8 cellular contexts compared by ENCODE assay signal in genomic region chr17:78013683-78014467, GRCh38. TPM values are rescaled to one million over a fixed set of nuclear protein-coding genes. Genes with fewer than 3 reads are reported as not detected.
DNase-seq lines count a peak whose midpoint lies in the region; ATAC-seq and TF ChIP-seq lines count a peak whose summit lies in the region.

No MANE protein-coding gene starts in this region.

- no peak overlapping the region for H3K4me2 ChIP-seq in DOHH2 (ENCODE audit: low read length)

- WGBS in heart left ventricle, 4 donors, result 35 to 39% (median 36%) methylated on average over 4 of the region's 4 CpGs

- intact Hi-C loops in heart left ventricle (cut with DNase I), result loop anchor here (1.0 to 10.0 kb wide), 8 partner anchors 52 to 472 kb away; no protein-coding TSS in a partner anchor

- no peaks in the 10 kb centered on the region for H4K20me1 ChIP-seq in DOHH2 (ENCODE audit: control insufficient read depth, insufficient read depth, low read depth, low read length)

- ATAC-seq in heart left ventricle (peak; percentile 18 to 66 (median 56)), GM21360 (IDR thresholded peaks at IDR 0.05; ENCODE audit: unreplicated experiment) (no peak), GM21529 (IDR thresholded peaks at IDR 0.05; ENCODE audit: unreplicated experiment) (no peak)

- no peak for TF ChIP-seq POLR2A in heart left ventricle (IDR thresholded peaks at IDR 0.05)

- H3K4me3 ChIP-seq in DOHH2 (ENCODE audit: low read length) (no peak overlapping the region), heart left ventricle (no peak overlapping the region)

- H3K27ac ChIP-seq in DOHH2 (ENCODE audit: low read depth, low read length) (no peak overlapping the region), heart left ventricle (peak overlapping the region in 1 of 12 donors; percentile 6)

- no peaks in the 10 kb centered on the region for H3K27me3 ChIP-seq in DOHH2 (ENCODE audit: control insufficient read depth, low read length)
- no peaks in the 10 kb centered on the region for H3K27me3 ChIP-seq in heart left ventricle

- H3K9me2 ChIP-seq in DOHH2 (replicated peaks; ENCODE audit: control insufficient read depth, low read length), result no peaks in the 10 kb centered on the region

- TF ChIP-seq CTCF in DOHH2 (IDR thresholded peaks at IDR 0.05; ENCODE audit: low read depth, low read length, poor library complexity, severe bottlenecking) (peak; percentile 89), heart left ventricle (IDR thresholded peaks at IDR 0.05) (peak; percentile 32 to 91 (median 77))

- H3K36me3 ChIP-seq in DOHH2 (ENCODE audit: control insufficient read depth, low read length), result no peaks in the 10 kb centered on the region
- peaks cover 0 to 54% (median 13%) of the 10 kb centered on the region in 9 donors for H3K36me3 ChIP-seq in heart left ventricle

- H3K4me1 ChIP-seq in DOHH2 (ENCODE audit: control insufficient read depth, low read length) (no peaks in the 10 kb centered on the region), heart left ventricle (peaks cover 0 to 19% (median 6%) of the 10 kb centered on the region in 12 donors)

- no peaks in the 10 kb centered on the region for H3K79me2 ChIP-seq in DOHH2 (ENCODE audit: control insufficient read depth, low read length)

- no peaks in the 10 kb centered on the region for H3F3A ChIP-seq in DOHH2 (ENCODE audit: control insufficient read depth, insufficient read depth)

- peak; percentile 60 for DNase-seq in LHCN-M2 (ENCODE audit: low read depth)
- peak; percentile 40 for DNase-seq in RPMI7951 (ENCODE audit: low read depth)
- DNase-seq in activated naive CD8-positive, alpha-beta T cell treated with anti-CD3 and anti-CD28 coated beads, Interleukin-2, amount 50 U/mL, for 16 hours (ENCODE audit: low read depth, low spot score), result peak; percentile 11
- DNase-seq in heart left ventricle, result peak in 3 of 5 donors; percentile 35 to 54 (median 35)
- DNase-seq in retina, result peak; percentile 61

- no peaks in the 10 kb centered on the region for H3K9me3 ChIP-seq in DOHH2 (ENCODE audit: control insufficient read depth, insufficient read depth, low read length)
- no peaks in the 10 kb centered on the region for H3K9me3 ChIP-seq in heart left ventricle

RNA-seq across cellular contexts. Expression of gene TNRC6C, which starts 55.4 kb away (rescaled TPM):
- total RNA-seq in LHCN-M2 (2014; rRNA removed) (2.4 and 3.8 TPM in 2 replicates), heart left ventricle (10 to 100 TPM; 11.1 to 24.7 (median 21.4) TPM)
- polyA plus RNA-seq in LHCN-M2 (2012), result 2.7 TPM
- 3.2 and 4.0 TPM in 2 replicates for total RNA-seq in RPMI7951 (2014; rRNA removed; shearing (Covaris generic))
- polyA plus RNA-seq in heart left ventricle, result 10 to 100 TPM in 1 of 2 donors, 1 to 10 TPM in 1; 7.7 to 12.1 TPM

Comparison
In these comparisons a context has a peak if more than half of its experiments do, and no peak if none do; other contexts are left out.
1. DNase-seq: peak in every context shown above with its lines; median percentile 61 in retina; 60 in LHCN-M2; 40 in RPMI7951; 35 in heart left ventricle; 11 in activated naive CD8-positive, alpha-beta T cell treated with anti-CD3 and anti-CD28 coated beads, Interleukin-2, amount 50 U/mL, for 16 hours.
2. ATAC-seq: peak in heart left ventricle (4 of 4); none in GM21360 (single experiment) and GM21529 (single experiment).